ENCODE assay signal across 9 cellular contexts in genomic region chr12:65170245-65170881, GRCh38. TPM values are rescaled to one million over a fixed set of nuclear protein-coding genes. Genes with fewer than 3 reads are reported as not detected.
DNase-seq lines count a peak whose midpoint lies in the region; ATAC-seq and TF ChIP-seq lines count a peak whose summit lies in the region.
"Had no signal": no experiment of that assay in that cellular context is flagged by ENCODE, and none has a peak within 500 bp of the region (broad histone marks: within the 10 kb centered on the region; RNA-seq: fewer than 3 reads in every experiment).

No MANE protein-coding gene starts in this region.

- peak overlapping the region; percentile 96 for H3K27ac ChIP-seq in skeletal muscle tissue (ENCODE audit: low read depth, low read length)

- H3K36me3 ChIP-seq in iPS-15b (ENCODE audit: control insufficient read depth, insufficient read depth, low read length) (no peaks in the 10 kb centered on the region), skeletal muscle tissue (ENCODE audit: control insufficient read depth in 3 of 3, insufficient read depth in 3 of 3, low read length in 3 of 3) (no peaks in the 10 kb centered on the region)

- peak; percentile 74 for DNase-seq in Daoy (ENCODE audit: low read depth)
- peak; percentile 24 to 71 (median 51) for DNase-seq in T-helper 2 cell
- DNase-seq in astrocyte of the hippocampus (ENCODE audit: low read depth, low spot score), result peak; percentile 79
- DNase-seq in NCI-H1436 (lab: John Stamatoyannopoulos, UW), result no peak

- TF ChIP-seq EP300 in Ishikawa (IDR thresholded peaks at IDR 0.05; ENCODE audit: borderline replicate concordance), result no peak

- peak; percentile 46 for ATAC-seq in GM21619 (IDR thresholded peaks at IDR 0.05; ENCODE audit: unreplicated experiment)

- H3K9ac ChIP-seq in iPS-15b (ENCODE audit: low read depth, low read length) (peak overlapping the region; percentile 68), skeletal muscle tissue (ENCODE audit: low read depth in 1 of 3, low read length in 3 of 3) (peak overlapping the region; percentile 88 to 98 (median 94))

- H3K4me1 ChIP-seq in iPS-15b (ENCODE audit: control insufficient read depth, insufficient read depth, low read length) (no peaks in the 10 kb centered on the region), skeletal muscle tissue (ENCODE audit: control insufficient read depth in 3 of 3, insufficient read depth in 3 of 3, low read length in 3 of 3) (peaks cover 23 to 38% (median 35%) of the 10 kb centered on the region in 3 donors)

- H3K27me3 ChIP-seq in iPS-15b (ENCODE audit: control insufficient read depth, insufficient read depth, low read length) (peaks cover 7% of the 10 kb centered on the region), skeletal muscle tissue (ENCODE audit: control insufficient read depth in 3 of 3, insufficient read depth in 3 of 3, low read length in 3 of 3) (no peaks in the 10 kb centered on the region)

- H3K4me3 ChIP-seq in iPS-15b (ENCODE audit: low read depth, low read length) (peak overlapping the region; percentile 81), skeletal muscle tissue (ENCODE audit: low read length in 3 of 3) (peak overlapping the region; percentile 96 to 99 (median 96))

- no peaks in the 10 kb centered on the region for H3K9me3 ChIP-seq in iPS-15b (ENCODE audit: control insufficient read depth, insufficient read depth, low read length)
- H3K9me3 ChIP-seq in skeletal muscle tissue (ENCODE audit: control insufficient read depth in 3 of 3, low read length in 3 of 3), result no peaks in the 10 kb centered on the region

- no peak for TF ChIP-seq RAD21 in Ishikawa (IDR thresholded peaks at IDR 0.05; ENCODE audit: low read depth)

TF ChIP-seq in Ishikawa, 13 proteins besides CTCF, POLR2A, EP300 and RAD21:
- TF ChIP-seq, protein P1, sequence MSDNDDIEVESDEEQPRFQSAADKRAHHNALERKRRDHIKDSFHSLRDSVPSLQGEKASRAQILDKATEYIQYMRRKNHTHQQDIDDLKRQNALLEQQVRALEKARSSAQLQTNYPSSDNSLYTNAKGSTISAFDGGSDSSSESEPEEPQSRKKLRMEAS (IDR thresholded peaks at IDR 0.05), result 0 out of 2 replicates have a peak, but pooled peaks have one; percentile 25
- no peak for TF ChIP-seq USF1 (IDR thresholded peaks at IDR 0.05)
- no peak for TF ChIP-seq YY1 (IDR thresholded peaks at IDR 0.05; ENCODE audit: low read depth)
- TF ChIP-seq TCF12 (IDR thresholded peaks at IDR 0.05; ENCODE audit: low read depth), result no peak

RNA-seq across cellular contexts. Expression of gene LEMD3, which starts 1.0 kb away (rescaled TPM):
- 27.9 and 44.0 TPM in 2 replicates for total RNA-seq in Daoy (2014; rRNA removed; shearing (Covaris generic))
- 30.8 TPM for total RNA-seq in skeletal muscle tissue

RNA-seq across cellular contexts. Expression of gene WIF1, which starts 49.3 kb away (rescaled TPM):
- 0.29 TPM in 1 of 2 replicates, not detected in the other for total RNA-seq in Daoy (2014; rRNA removed; shearing (Covaris generic))
- 1.0 TPM for total RNA-seq in skeletal muscle tissue
- total RNA-seq: subcutaneous adipose tissue had no signal
